ENCODE assay signal across 19 cellular contexts in the genomic region with DNA sequence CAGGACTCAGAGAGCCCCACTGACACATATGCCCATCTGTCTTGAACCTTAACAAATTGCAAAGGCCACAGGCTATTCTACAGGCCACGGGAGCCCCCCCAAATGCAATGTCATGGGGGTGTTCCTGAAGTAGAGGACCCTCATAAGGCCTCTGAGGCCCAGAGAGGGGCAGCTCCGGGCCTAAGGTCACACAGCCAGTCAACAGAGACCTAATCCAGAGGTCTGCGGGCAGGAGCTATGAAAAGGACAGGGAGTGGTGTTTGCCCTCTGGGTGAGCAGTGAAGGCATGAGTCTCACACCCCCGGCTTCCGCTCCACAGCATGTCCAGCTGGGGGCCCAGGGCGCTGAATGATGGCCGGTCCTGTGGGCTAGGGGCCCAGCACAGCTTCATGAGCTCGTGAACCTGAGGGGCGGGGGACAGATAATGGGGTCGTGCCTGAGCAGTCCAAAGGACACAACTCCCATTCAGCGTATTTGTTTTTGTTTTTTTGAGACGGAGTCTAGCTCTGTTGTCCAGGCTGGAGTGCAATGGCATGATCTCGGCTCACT. TPM values are rescaled to one million over a fixed set of nuclear protein-coding genes. Genes with fewer than 3 reads are reported as not detected.
A peak's percentile ranks its signal among the peaks of the same experiment; 100 is the strongest.
DNase-seq lines count a peak whose midpoint lies in the region; TF ChIP-seq lines count a peak whose summit lies in the region.
"Had no signal": no experiment of that assay in that cellular context is flagged by ENCODE, and none has a peak within 500 bp of the region (broad histone marks: within the 10 kb centered on the region; RNA-seq: fewer than 3 reads in every experiment).

No MANE protein-coding gene starts in this region.

- no peak for DNase-seq in activated naive CD4-positive, alpha-beta T cell treated with anti-CD3 and anti-CD28 coated beads, Interleukin-2, amount 10 ng/mL, durations not matched to agents 7 days and 5 days
- no peak for DNase-seq in activated naive CD4-positive, alpha-beta T cell treated with anti-CD3 and anti-CD28 coated beads for 36 hours
- no peak for DNase-seq in occipital lobe (lab: John Stamatoyannopoulos, UW)
- no peak for DNase-seq in brain microvascular endothelial cell
- DNase-seq: AML-193; Caco-2; Calu3; CD4-positive, alpha-beta T cell; CD8-positive, alpha-beta T cell; DMS79 treated with DMSO at 0.1 percent for 48 hours; GF-D8 had no signal

- H3K36me3 Mint-ChIP-seq in activated naive CD4-positive, alpha-beta T cell treated with anti-CD3 and anti-CD28 coated beads, Interleukin-2, amount 10 ng/mL, durations not matched to agents 7 days and 5 days = peaks cover 39% of the 10 kb centered on the region
- peaks cover 38% of the 10 kb centered on the region for H3K36me3 Mint-ChIP-seq in activated naive CD4-positive, alpha-beta T cell treated with anti-CD3 and anti-CD28 coated beads for 36 hours (ENCODE audit: low read depth)

- POLR2A ChIA-PET in HEK293 (lab: Yijun Ruan, JAX) = interaction anchor here (1.1 kb wide), 1 partner anchor 33 kb away, joined by 5 read pairs; no protein-coding TSS in a partner anchor

- H3K27ac ChIP-seq in HEK293 (ENCODE audit: extremely low read depth, low read depth, low read length) (no peak overlapping the region), neutrophil (peak overlapping the region; percentile 87), brain microvascular endothelial cell (no peak overlapping the region)
- H3K27ac ChIP-seq: 22Rv1; A549; BLaER1 treated with 17β-estradiol and CSF1 and Interleukin-3, amounts not matched to agents 10 nM and 100 nM; C4-2B had no signal

- in situ Hi-C loops in brain microvascular endothelial cell (cut with HindIII; ENCODE audit: low pct_ligation_motif_present, low sequenced_read_pairs) = no loop called here

- H3K27me3 ChIP-seq in neutrophil = no peaks in the 10 kb centered on the region
- H3K27me3 ChIP-seq in brain microvascular endothelial cell (replicated peaks) = peaks cover 1% of the 10 kb centered on the region
- H3K27me3 ChIP-seq: BLaER1 treated with 17β-estradiol and CSF1 and Interleukin-3, amounts not matched to agents 10 nM and 100 nM had no signal

- H3K27ac Mint-ChIP-seq in activated naive CD4-positive, alpha-beta T cell treated with anti-CD3 and anti-CD28 coated beads, Interleukin-2, amount 10 ng/mL, durations not matched to agents 7 days and 5 days = peak overlapping the region; percentile 14
- no peak overlapping the region for H3K27ac Mint-ChIP-seq in activated naive CD4-positive, alpha-beta T cell treated with anti-CD3 and anti-CD28 coated beads for 36 hours
- H3K27ac Mint-ChIP-seq: B cell; CD4-positive, alpha-beta T cell; CD8-positive, alpha-beta T cell had no signal

- H3K4me1 ChIP-seq in HEK293 (ENCODE audit: control insufficient read depth, insufficient read depth, low read length) (no peaks in the 10 kb centered on the region), neutrophil (ENCODE audit: control insufficient read depth in 1 of 2, insufficient read depth in 1 of 2, low read depth in 1 of 2, low read length in 1 of 2) (peaks cover 25 to 26% of the 10 kb centered on the region in 2 experiments)
- H3K4me1 ChIP-seq: Caco-2 had no signal

- no peaks in the 10 kb centered on the region for H3K27me3 Mint-ChIP-seq in activated naive CD4-positive, alpha-beta T cell treated with anti-CD3 and anti-CD28 coated beads, Interleukin-2, amount 10 ng/mL, durations not matched to agents 7 days and 5 days
- no peaks in the 10 kb centered on the region for H3K27me3 Mint-ChIP-seq in activated naive CD4-positive, alpha-beta T cell treated with anti-CD3 and anti-CD28 coated beads for 36 hours (ENCODE audit: low read depth)
- H3K27me3 Mint-ChIP-seq: B cell; CD4-positive, alpha-beta T cell had no signal

- H3K36me3 ChIP-seq in HEK293 (ENCODE audit: control insufficient read depth in 2 of 2, insufficient read depth in 1 of 2, low read length in 2 of 2) (no peaks in the 10 kb centered on the region), neutrophil (peaks cover 52% of the 10 kb centered on the region), brain microvascular endothelial cell (replicated peaks) (no peaks in the 10 kb centered on the region)

- H3K4me3 Mint-ChIP-seq in activated naive CD4-positive, alpha-beta T cell treated with anti-CD3 and anti-CD28 coated beads, Interleukin-2, amount 10 ng/mL, durations not matched to agents 7 days and 5 days = no peak overlapping the region
- no peak overlapping the region for H3K4me3 Mint-ChIP-seq in activated naive CD4-positive, alpha-beta T cell treated with anti-CD3 and anti-CD28 coated beads for 36 hours
- H3K4me3 Mint-ChIP-seq: B cell; CD4-positive, alpha-beta T cell; CD8-positive, alpha-beta T cell had no signal

- intact Hi-C loops in activated naive CD4-positive, alpha-beta T cell treated with anti-CD3 and anti-CD28 coated beads for 36 hours (cut with micrococcal nuclease) = no loop called here

- TF ChIP-seq CTCF in HEK293 (tag by site-specific recombination; IDR thresholded peaks at IDR 0.05) (no peak), neutrophil (IDR thresholded peaks at IDR 0.05) (no peak), brain microvascular endothelial cell (IDR thresholded peaks at IDR 0.05; ENCODE audit: low read depth, low read length, missing control alignments) (no peak)

- no peaks in the 10 kb centered on the region for H3K9me3 Mint-ChIP-seq in activated naive CD4-positive, alpha-beta T cell treated with anti-CD3 and anti-CD28 coated beads, Interleukin-2, amount 10 ng/mL, durations not matched to agents 7 days and 5 days
- H3K9me3 Mint-ChIP-seq in activated naive CD4-positive, alpha-beta T cell treated with anti-CD3 and anti-CD28 coated beads for 36 hours = no peaks in the 10 kb centered on the region
- H3K9me3 Mint-ChIP-seq: CD4-positive, alpha-beta T cell; CD8-positive, alpha-beta T cell had no signal

- CTCF ChIA-PET in activated naive CD4-positive, alpha-beta T cell treated with anti-CD3 and anti-CD28 coated beads, Interleukin-2, amount 10 ng/mL, durations not matched to agents 7 days and 5 days (lab: Charles Lee) = interaction anchor here (0.9 kb wide), 1 partner anchor 33 kb away, joined by 3 read pairs; the partner anchor contains the start of gene RPL18A
- CTCF ChIA-PET in activated naive CD4-positive, alpha-beta T cell treated with anti-CD3 and anti-CD28 coated beads for 36 hours (lab: Charles Lee) = no interaction called here
- CTCF ChIA-PET in HEK293 (lab: Yijun Ruan, JAX) = no interaction called here

- no peaks in the 10 kb centered on the region for H3K4me1 Mint-ChIP-seq in activated naive CD4-positive, alpha-beta T cell treated with anti-CD3 and anti-CD28 coated beads, Interleukin-2, amount 10 ng/mL, durations not matched to agents 7 days and 5 days
- H3K4me1 Mint-ChIP-seq in activated naive CD4-positive, alpha-beta T cell treated with anti-CD3 and anti-CD28 coated beads for 36 hours (ENCODE audit: low read depth) = peaks cover 3% of the 10 kb centered on the region
- H3K4me1 Mint-ChIP-seq: B cell had no signal

- H3K4me3 ChIP-seq in HEK293 (ENCODE audit: low read depth, low read length) (no peak overlapping the region), neutrophil (ENCODE audit: low read depth in 1 of 2, low read length in 1 of 2) (peak overlapping the region in 1 of 2 experiments; percentile 44), brain microvascular endothelial cell (ENCODE audit: low read depth, low read length) (no peak overlapping the region)
- H3K4me3 ChIP-seq: A549; BLaER1 treated with 17β-estradiol and CSF1 and Interleukin-3, amounts not matched to agents 10 nM and 100 nM had no signal

- H3K9me3 ChIP-seq in HEK293 (ENCODE audit: control insufficient read depth, insufficient read depth, low read depth, low read length) = no peaks in the 10 kb centered on the region
- H3K9me3 ChIP-seq in neutrophil = no peaks in the 10 kb centered on the region
- H3K9me3 ChIP-seq: A549, Caco-2 had no signal

TF ChIP-seq in HEK293, 187 proteins besides CTCF, POLR2A, EP300 and RAD21:
- TF ChIP-seq SALL2 (tag by site-specific recombination; IDR thresholded peaks at IDR 0.05; ENCODE audit: borderline replicate concordance) = no peak
- no peak for TF ChIP-seq ZNF670 (tag by site-specific recombination; IDR thresholded peaks at IDR 0.05; ENCODE audit: low read depth)
- TF ChIP-seq ZNF768 (tag by site-specific recombination; IDR thresholded peaks at IDR 0.05) = 0 out of 2 replicates have a peak, but pooled peaks have one; percentile 57
TF ChIP-seq in HEK293: peak in this region for 1.

RNA-seq across cellular contexts. Expression of gene INSL3, which starts 5.3 kb away (rescaled TPM):
- total RNA-seq in activated naive CD4-positive, alpha-beta T cell treated with anti-CD3 and anti-CD28 coated beads for 36 hours = 1 to 10 TPM; 5.7 to 5.9 TPM
- not detected for total RNA-seq in occipital lobe
- total RNA-seq: A172, Caco-2, Calu3 had no signal

RNA-seq across cellular contexts. Expression of gene JAK3, which starts 21.2 kb away (rescaled TPM):
- 100 to 1,000 TPM; 231 to 235 TPM for total RNA-seq in activated naive CD4-positive, alpha-beta T cell treated with anti-CD3 and anti-CD28 coated beads for 36 hours
- total RNA-seq in occipital lobe = 1.1 TPM
- total RNA-seq: Caco-2, Calu3 had no signal

RNA-seq across cellular contexts. Expression of gene B3GNT3, which starts 31.6 kb away (rescaled TPM):
- under 1 TPM; 0.17 to 0.19 TPM for total RNA-seq in activated naive CD4-positive, alpha-beta T cell treated with anti-CD3 and anti-CD28 coated beads for 36 hours
- not detected for total RNA-seq in occipital lobe
- total RNA-seq: A172; B cell; CD8-positive, alpha-beta T cell had no signal

RNA-seq across cellular contexts. Expression of gene RPL18A, which starts 33.1 kb away (rescaled TPM):
- 1,000 to 10,000 TPM; 4,021 to 4,160 TPM for total RNA-seq in activated naive CD4-positive, alpha-beta T cell treated with anti-CD3 and anti-CD28 coated beads for 36 hours
- total RNA-seq in occipital lobe = 612 TPM

RNA-seq across cellular contexts. Expression of gene SLC5A5, which starts 45.2 kb away (rescaled TPM):
- total RNA-seq in activated naive CD4-positive, alpha-beta T cell treated with anti-CD3 and anti-CD28 coated beads for 36 hours = 1 to 10 TPM; 1.1 to 1.2 TPM
- total RNA-seq in occipital lobe = 1.9 TPM
- total RNA-seq: A172, Calu3 had no signal

Comparison
In these comparisons a context has a peak if more than half of its experiments do, and no peak if none do; other contexts are left out.
1. RNA of gene JAK3, which starts 21.2 kb away (total RNA-seq): 231 to 235 TPM in activated naive CD4-positive, alpha-beta T cell treated with anti-CD3 and anti-CD28 coated beads for 36 hours; 1.1 TPM in occipital lobe (single experiment); every median in the first group is over 100 times any median in the second.